Comparison of ENCODE assay signal across 9 cellular contexts in genomic region chr18:74029161-74029560, GRCh38.
"Had no signal": no experiment of that assay in that cellular context is flagged by ENCODE, and none has a peak within 500 bp of the region (broad histone marks: within the 10 kb centered on the region; RNA-seq: fewer than 3 reads in every experiment).

No MANE protein-coding gene starts in this region.

- H3K27me3 Mint-ChIP-seq: IgD-negative memory B cell had no signal

- H3K9ac ChIP-seq: KMS-11 had no signal

- H3K4me3 Mint-ChIP-seq: IgD-negative memory B cell had no signal

- H3K27ac ChIP-seq: HL-60, KMS-11 had no signal

- H3K4me2 ChIP-seq: KMS-11 had no signal

- DNase-seq: IMR-90, KBM-7, KG1 had no signal

- FAIRE-seq: HepG2, HTR-8/SVneo, K562 had no signal

- ATAC-seq: HepG2, K562 had no signal

- H3K27ac Mint-ChIP-seq: IgD-negative memory B cell had no signal

- H3K4me3 ChIP-seq: K562 had no signal
